16 cellular contexts compared by ENCODE assay signal in genomic region chr3:152519376-152519775, GRCh38.
DNase-seq lines count a peak whose midpoint lies in the region; ATAC-seq and TF ChIP-seq lines count a peak whose summit lies in the region.
"Had no signal": no experiment of that assay in that cellular context is flagged by ENCODE, and none has a peak within 500 bp of the region (broad histone marks: within the 10 kb centered on the region; RNA-seq: fewer than 3 reads in every experiment).

No MANE protein-coding gene starts in this region.

- H3K4me1 ChIP-seq in MM.1S (ENCODE audit: low read length): no peaks in the 10 kb centered on the region
- H3K4me1 ChIP-seq: vagina had no signal

- H3F3A ChIP-seq in MM.1S (ENCODE audit: insufficient read depth, low read length): no peaks in the 10 kb centered on the region

- no peak overlapping the region for H3K4me2 ChIP-seq in MM.1S (ENCODE audit: low read depth, low read length)
- H3K4me2 ChIP-seq: KMS-11 had no signal

- H3K36me3 ChIP-seq in MM.1S (replicated peaks; ENCODE audit: insufficient read depth, low read length): no peaks in the 10 kb centered on the region
- H3K36me3 ChIP-seq: heart right ventricle, vagina had no signal

- H3K9me2 ChIP-seq in MM.1S (replicated peaks; ENCODE audit: insufficient read depth, low read length): no peaks in the 10 kb centered on the region

- ATAC-seq in GM18511 (IDR thresholded peaks at IDR 0.05; ENCODE audit: unreplicated experiment): peak; percentile 67
- ATAC-seq in GM21381 (IDR thresholded peaks at IDR 0.05; ENCODE audit: unreplicated experiment): peak; percentile 52
- peak; percentile 80 for ATAC-seq in HG02870 (IDR thresholded peaks at IDR 0.05; ENCODE audit: unreplicated experiment)
- peak; percentile 50 for ATAC-seq in HG03558 (IDR thresholded peaks at IDR 0.05; ENCODE audit: extremely low read depth, unreplicated experiment)
- ATAC-seq: heart right ventricle had no signal

- no peaks in the 10 kb centered on the region for H4K20me1 ChIP-seq in MM.1S (ENCODE audit: insufficient read depth, low read length)

- H3K27me3 ChIP-seq in MM.1S (replicated peaks; ENCODE audit: insufficient read depth, low read length): no peaks in the 10 kb centered on the region
- H3K27me3 ChIP-seq: heart right ventricle, vagina had no signal

- no peaks in the 10 kb centered on the region for H3K79me2 ChIP-seq in MM.1S (ENCODE audit: low read length)

- no peak overlapping the region for H3K9ac ChIP-seq in MM.1S (ENCODE audit: low read length)
- H3K9ac ChIP-seq: KMS-11 had no signal

- no peak overlapping the region for H2AFZ ChIP-seq in MM.1S (ENCODE audit: low read length)

- no peak for TF ChIP-seq CTCF in MM.1S (IDR thresholded peaks at IDR 0.05; ENCODE audit: low read length)

- H3K9me3 ChIP-seq in MM.1S (replicated peaks; ENCODE audit: insufficient read depth, low read length): no peaks in the 10 kb centered on the region
- H3K9me3 ChIP-seq: heart right ventricle, vagina had no signal

- no peak for DNase-seq in activated CD4-positive, CD25-positive, alpha-beta regulatory T cell treated with anti-CD3 and anti-CD28 coated beads, Interleukin-2, amount 50 U/mL, for 72 hours
- no peak for DNase-seq in activated naive CD4-positive, alpha-beta T cell treated with anti-CD3 and anti-CD28 coated beads, Interleukin-2, amount 50 U/mL, for 16 hours
- no peak for DNase-seq in SIG-M5 (lab: John Stamatoyannopoulos, UW)
- no peak for DNase-seq in MM.1S
- DNase-seq: cortex of kidney, heart right ventricle, kidney, NCI-H1417, NCI-H446 had no signal

- H3K4me3 ChIP-seq in MM.1S (ENCODE audit: low read length): no peak overlapping the region
- H3K4me3 ChIP-seq: heart right ventricle, vagina had no signal

- H3K27ac ChIP-seq in MM.1S (ENCODE audit: low read length): no peak overlapping the region
- H3K27ac ChIP-seq: heart right ventricle, KMS-11, vagina, VCaP had no signal
